In the genomic region with DNA sequence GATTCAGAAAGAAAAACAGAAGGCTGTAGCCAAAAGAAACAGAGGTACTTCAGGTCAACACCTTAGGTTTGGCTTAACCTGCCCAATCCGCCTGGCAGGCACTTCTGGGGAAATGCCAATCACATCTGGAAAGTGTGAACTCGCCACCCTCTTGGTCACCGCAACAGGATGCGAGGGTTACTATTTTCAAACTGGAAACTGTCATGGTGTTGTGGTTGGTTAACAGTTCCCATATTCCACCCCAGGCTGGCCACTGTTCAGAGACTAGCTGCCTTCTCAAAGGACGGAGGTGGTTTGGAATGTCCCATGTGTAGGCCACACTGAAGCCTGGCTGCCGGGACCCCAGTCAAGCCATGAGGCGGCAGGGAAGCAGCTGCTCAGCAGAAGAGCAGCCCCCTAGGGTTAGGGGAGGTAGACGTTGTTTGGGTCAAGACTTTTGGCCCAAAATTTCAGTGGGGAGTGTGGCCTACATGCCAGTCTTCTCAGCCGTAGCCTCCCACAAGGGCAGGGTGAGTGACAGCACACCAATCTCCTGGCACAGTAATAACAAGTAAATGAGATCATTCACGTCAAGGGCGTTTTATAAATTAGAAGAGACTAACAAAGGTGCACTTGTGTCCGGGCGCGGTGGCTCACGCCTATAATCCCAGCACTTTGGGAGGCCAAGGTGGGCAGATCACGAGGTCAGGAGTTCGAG, we compare ENCODE assay signal across 14 cellular contexts. TPM values are rescaled to one million over a fixed set of nuclear protein-coding genes. Genes with fewer than 3 reads are reported as not detected.
A peak's percentile ranks its signal among the peaks of the same experiment; 100 is the strongest.
DNase-seq lines count a peak whose midpoint lies in the region; ATAC-seq lines count a peak whose summit lies in the region.
"Had no signal": no experiment of that assay in that cellular context is flagged by ENCODE, and none has a peak within 500 bp of the region (broad histone marks: within the 10 kb centered on the region; RNA-seq: fewer than 3 reads in every experiment).

No MANE protein-coding gene starts in this region.

- H3K14ac ChIP-seq in neuronal stem cell (ENCODE audit: low read length), result no peak overlapping the region

- H3K4me3 Mint-ChIP-seq in activated CD4-positive, alpha-beta T cell treated with anti-CD3 and anti-CD28 coated beads for 36 hours, result no peak overlapping the region

- no CpG with 5 or more reads among the region's 17 CpGs for WGBS in neuronal stem cell (ENCODE audit: extremely low coverage in 2 of 2, insufficient read length in 2 of 2, insufficient replicate concordance in 1 of 2), 2 donors
- 94 to 95% methylated on average over 17 of the region's 17 CpGs for WGBS in GM23248 (ENCODE audit: low coverage in 1 of 2, low lambda C conversion rate in 2 of 2, missing lambda C conversion rate in 2 of 2), 2 experiments

- no peaks in the 10 kb centered on the region for H3K36me3 Mint-ChIP-seq in activated CD4-positive, alpha-beta T cell treated with anti-CD3 and anti-CD28 coated beads for 36 hours (ENCODE audit: low read depth)

- no peak overlapping the region for H4K8ac ChIP-seq in neuronal stem cell (ENCODE audit: low read depth, low read length)

- no peaks in the 10 kb centered on the region for H3K9me3 ChIP-seq in neuronal stem cell (replicated peaks in 1 of 2; ENCODE audit: control insufficient read depth in 2 of 2, insufficient read depth in 1 of 2, low read depth in 1 of 2, low read length in 2 of 2)
- no peaks in the 10 kb centered on the region for H3K9me3 ChIP-seq in GM23248 (ENCODE audit: low read depth)
- H3K9me3 ChIP-seq: body of pancreas had no signal

- H3K27ac ChIP-seq in neuronal stem cell (replicated peaks; ENCODE audit: low read length), result no peak overlapping the region
- no peak overlapping the region for H3K27ac ChIP-seq in GM23248
- H3K27ac ChIP-seq: body of pancreas had no signal

- no peak overlapping the region for H2BK120ac ChIP-seq in neuronal stem cell (ENCODE audit: low read depth, low read length)

- peak; percentile 66 for ATAC-seq in GM21529 (IDR thresholded peaks at IDR 0.05; ENCODE audit: unreplicated experiment)
- no peak for ATAC-seq in activated CD4-positive, alpha-beta T cell treated with anti-CD3 and anti-CD28 coated beads for 36 hours
- ATAC-seq: body of pancreas, left ventricle myocardium superior, sciatic nerve had no signal

- peaks cover 10% of the 10 kb centered on the region for H3K4me1 Mint-ChIP-seq in activated CD4-positive, alpha-beta T cell treated with anti-CD3 and anti-CD28 coated beads for 36 hours

- no peak overlapping the region for H2AK5ac ChIP-seq in neuronal stem cell (ENCODE audit: low read depth, low read length)

- H3K4me3 ChIP-seq in neuronal stem cell (ENCODE audit: low read length in 2 of 2) (no peak overlapping the region), GM23248 (no peak overlapping the region)
- H3K4me3 ChIP-seq: body of pancreas had no signal

- H3K18ac ChIP-seq in neuronal stem cell (ENCODE audit: low read length), result peak overlapping the region; percentile 49

- no peak overlapping the region for H2AFZ ChIP-seq in neuronal stem cell (ENCODE audit: low read length)
- H2AFZ ChIP-seq in GM23248, result no peak overlapping the region

- H3F3A ChIP-seq in GM23248 (ENCODE audit: insufficient read depth), result peaks cover 9% of the 10 kb centered on the region

- H3K27me3 Mint-ChIP-seq in activated CD4-positive, alpha-beta T cell treated with anti-CD3 and anti-CD28 coated beads for 36 hours, result no peaks in the 10 kb centered on the region

- H2BK15ac ChIP-seq in neuronal stem cell (ENCODE audit: low read length), result no peak overlapping the region

- no peak overlapping the region for H3K4ac ChIP-seq in neuronal stem cell (ENCODE audit: low read length)

- H3K4me2 ChIP-seq in neuronal stem cell (ENCODE audit: insufficient read depth, low read length, poor library complexity, severe bottlenecking) (no peak overlapping the region), GM23248 (ENCODE audit: unreplicated experiment) (no peak overlapping the region)

- intact Hi-C loops in activated CD4-positive, alpha-beta T cell treated with anti-CD3 and anti-CD28 coated beads for 36 hours (cut with DNase I, micrococcal nuclease), result no loop called here

- H3K79me2 ChIP-seq in GM23248 (ENCODE audit: insufficient read depth), result peaks cover 71% of the 10 kb centered on the region

- H4K20me1 ChIP-seq in GM23248 (ENCODE audit: insufficient read depth), result no peaks in the 10 kb centered on the region

- H3K9ac ChIP-seq in neuronal stem cell (ENCODE audit: low read depth, low read length, poor library complexity), result no peak overlapping the region
- no peak overlapping the region for H3K9ac ChIP-seq in GM23248

- H3K27ac Mint-ChIP-seq in activated CD4-positive, alpha-beta T cell treated with anti-CD3 and anti-CD28 coated beads for 36 hours, result no peak overlapping the region

- H4K91ac ChIP-seq in neuronal stem cell (ENCODE audit: low read depth, low read length, poor library complexity), result no peak overlapping the region

- POLR2A ChIA-PET in activated CD4-positive, alpha-beta T cell treated with anti-CD3 and anti-CD28 coated beads for 36 hours (lab: Charles Lee), result no interaction called here

- H3K9me2 ChIP-seq in GM23248 (ENCODE audit: insufficient read depth), result no peaks in the 10 kb centered on the region

- H3K27me3 ChIP-seq in neuronal stem cell (ENCODE audit: control insufficient read depth in 3 of 3, insufficient read depth in 3 of 3, low read depth in 1 of 3, low read length in 3 of 3) (no peaks in the 10 kb centered on the region), GM23248 (replicated peaks; ENCODE audit: insufficient read depth) (no peaks in the 10 kb centered on the region)
- H3K27me3 ChIP-seq: body of pancreas had no signal

- peak; percentile 44 for DNase-seq in Daoy (ENCODE audit: low read depth)
- peak; percentile 89 for DNase-seq in RPMI7951 (ENCODE audit: low read depth)
- DNase-seq in neuronal stem cell (ENCODE audit: low spot score), result no peak
- no peak for DNase-seq in GM23248
- DNase-seq in inferior parietal cortex (ENCODE audit: extremely low spot score), result no peak
- DNase-seq in foreskin melanocyte, result no peak
- DNase-seq in activated CD4-positive, alpha-beta T cell treated with anti-CD3 and anti-CD28 coated beads for 36 hours, result no peak
- DNase-seq: AML-193, body of pancreas, GOT3, left ventricle myocardium superior, NCI-H2171 treated with DMSO at 0.1 percent for 48 hours had no signal

- in situ Hi-C loops in GM23248 (cut with MboI), result no loop called here

- H2BK12ac ChIP-seq in neuronal stem cell (ENCODE audit: low read length), result no peak overlapping the region

- H3K9me3 Mint-ChIP-seq in activated CD4-positive, alpha-beta T cell treated with anti-CD3 and anti-CD28 coated beads for 36 hours (ENCODE audit: low read depth), result no peaks in the 10 kb centered on the region

- H3K4me1 ChIP-seq in neuronal stem cell (ENCODE audit: control insufficient read depth in 2 of 2, insufficient read depth in 1 of 2, low read depth in 1 of 2, low read length in 2 of 2), result peaks cover 14 to 16% of the 10 kb centered on the region in 2 donors
- H3K4me1 ChIP-seq in GM23248 (ENCODE audit: insufficient read depth), result peaks cover 40% of the 10 kb centered on the region

- H3K36me3 ChIP-seq in neuronal stem cell (replicated peaks in 1 of 2; ENCODE audit: control insufficient read depth in 2 of 2, insufficient read depth in 2 of 2, low read length in 2 of 2) (peaks cover 0 to 8% of the 10 kb centered on the region in 2 donors), GM23248 (ENCODE audit: low read depth) (no peaks in the 10 kb centered on the region)

- no peak overlapping the region for H2BK5ac ChIP-seq in neuronal stem cell (ENCODE audit: low read length)

- no peak overlapping the region for H3K23ac ChIP-seq in neuronal stem cell (ENCODE audit: low read depth, low read length, poor library complexity)

- CTCF ChIA-PET in activated CD4-positive, alpha-beta T cell treated with anti-CD3 and anti-CD28 coated beads for 36 hours (lab: Charles Lee), result interaction anchor here (1.8 to 4.2 kb wide), 2 partner anchors 106 to 117 kb away, joined by 6 to 25 read pairs; no protein-coding TSS in a partner anchor

- H3K79me1 ChIP-seq in neuronal stem cell (ENCODE audit: low read depth, low read length), result no peaks in the 10 kb centered on the region

RNA-seq across cellular contexts. Expression of gene UMPS, which starts 54.6 kb away (rescaled TPM):
- 87.9 and 94.6 TPM in 2 replicates for total RNA-seq in Daoy (2014; rRNA removed; shearing (Covaris generic))
- 28.3 and 35.9 TPM in 2 replicates for total RNA-seq in RPMI7951 (2014; rRNA removed; shearing (Covaris generic))
- polyA plus RNA-seq in neuronal stem cell (2013, experiment 1 of 2), result 13.8 TPM
- polyA plus RNA-seq in neuronal stem cell (2013, experiment 2 of 2), result 13.2 TPM
- 18.0 and 29.8 TPM in 2 replicates for total RNA-seq in GM23248 (2014; rRNA removed; shearing (Covaris generic))
- 37.9 and 38.7 TPM in 2 replicates for polyA plus RNA-seq in GM23248 (2016; fragmentation: Nextera tagmentation; extraction: Ambion mirVana)
- 10 to 100 TPM; 35.9 to 42.4 TPM for total RNA-seq in activated CD4-positive, alpha-beta T cell treated with anti-CD3 and anti-CD28 coated beads for 36 hours

Comparison
In these comparisons a context has a peak if more than half of its experiments do, and no peak if none do; other contexts are left out.
1. DNase-seq: peak in Daoy (single experiment) and RPMI7951 (single experiment); none in neuronal stem cell (single experiment), GM23248 (single experiment), inferior parietal cortex (single experiment), foreskin melanocyte (single experiment) and activated CD4-positive, alpha-beta T cell treated with anti-CD3 and anti-CD28 coated beads for 36 hours (single experiment).